In the genomic region with DNA sequence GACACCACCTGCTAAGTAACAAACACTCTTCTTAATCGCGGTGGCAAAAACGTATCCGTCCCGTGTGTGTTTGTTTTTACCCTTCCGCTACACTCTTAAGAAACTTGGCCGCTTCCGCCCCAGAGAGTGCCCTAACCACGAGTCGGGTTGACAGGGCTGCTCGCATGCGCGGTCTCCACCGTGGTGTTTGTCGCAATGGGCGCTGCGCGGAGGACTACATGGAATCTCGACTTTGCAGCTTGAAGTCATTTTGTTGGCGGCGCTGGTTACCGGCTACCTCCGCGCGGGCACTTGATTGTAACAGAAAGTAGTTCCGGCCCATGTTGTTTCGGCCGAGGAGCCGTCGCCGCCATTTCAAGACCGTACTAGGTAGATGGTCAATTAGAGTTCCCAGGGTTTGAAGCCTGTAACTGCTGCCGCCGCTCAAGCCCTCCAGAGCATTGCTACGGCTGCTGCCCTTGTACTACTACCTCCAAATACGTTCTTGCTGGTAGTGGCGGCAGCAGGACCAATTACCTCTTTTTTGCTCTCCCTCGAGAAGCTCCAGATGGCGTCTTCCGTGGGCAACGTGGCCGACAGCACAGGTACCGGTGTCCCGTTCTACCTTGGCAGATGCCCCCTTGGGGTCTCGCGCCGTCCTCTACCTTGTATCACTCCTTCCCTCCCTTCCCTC, we compare ENCODE assay signal across 1 cellular context.
TF ChIP-seq lines count a peak whose summit lies in the region.

OGT (plus strand) TSS at position 352 of the 673 bp plus-strand sequence; CDS start at position 548, 196 bp downstream.

TF ChIP-seq in K562, 482 proteins besides CTCF, POLR2A, EP300 and RAD21 (continued from another document and continues in another):
- TF ChIP-seq, protein P1, sequence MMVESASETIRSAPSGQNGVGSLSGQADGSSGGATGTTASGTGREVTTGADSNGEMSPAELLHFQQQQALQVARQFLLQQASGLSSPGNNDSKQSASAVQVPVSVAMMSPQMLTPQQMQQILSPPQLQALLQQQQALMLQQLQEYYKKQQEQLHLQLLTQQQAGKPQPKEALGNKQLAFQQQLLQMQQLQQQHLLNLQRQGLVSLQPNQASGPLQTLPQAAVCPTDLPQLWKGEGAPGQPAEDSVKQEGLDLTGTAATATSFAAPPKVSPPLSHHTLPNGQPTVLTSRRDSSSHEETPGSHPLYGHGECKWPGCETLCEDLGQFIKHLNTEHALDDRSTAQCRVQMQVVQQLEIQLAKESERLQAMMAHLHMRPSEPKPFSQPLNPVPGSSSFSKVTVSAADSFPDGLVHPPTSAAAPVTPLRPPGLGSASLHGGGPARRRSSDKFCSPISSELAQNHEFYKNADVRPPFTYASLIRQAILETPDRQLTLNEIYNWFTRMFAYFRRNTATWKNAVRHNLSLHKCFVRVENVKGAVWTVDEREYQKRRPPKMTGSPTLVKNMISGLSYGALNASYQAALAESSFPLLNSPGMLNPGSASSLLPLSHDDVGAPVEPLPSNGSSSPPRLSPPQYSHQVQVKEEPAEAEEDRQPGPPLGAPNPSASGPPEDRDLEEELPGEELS (CRISPR knock-in tag; IDR thresholded peaks at IDR 0.05; ENCODE audit: borderline replicate concordance): peak; percentile 46; the same call in 1 of the 2 replicates
- TF ChIP-seq CTBP1 (IDR thresholded peaks at IDR 0.05; ENCODE audit: borderline replicate concordance): peak; percentile 47; the same call in 1 of the 2 replicates
- TF ChIP-seq ZNF232 (CRISPR knock-in tag; IDR thresholded peaks at IDR 0.05): 0 out of 2 replicates have a peak, but pooled peaks have one; percentile 27
- no peak for TF ChIP-seq RBM39 (optimal IDR thresholded peaks at IDR 0.05; ENCODE audit: low read depth, low read length)
- no peak for TF ChIP-seq NFE2 (IDR thresholded peaks at IDR 0.05; ENCODE audit: low read depth)
- TF ChIP-seq ZNF263 (CRISPR knock-in tag; IDR thresholded peaks at IDR 0.05; ENCODE audit: borderline replicate concordance): no peak
- no peak for TF ChIP-seq RBM14 (IDR thresholded peaks at IDR 0.05; ENCODE audit: borderline replicate concordance, insufficient read depth, low read depth, low read length)
- TF ChIP-seq ZNF24 (IDR thresholded peaks at IDR 0.05): peak; percentile 72; the same call in 1 of the 2 replicates
- no peak for TF ChIP-seq CHD7 (IDR thresholded peaks at IDR 0.05; ENCODE audit: low read depth, low read length)
- TF ChIP-seq KLF6 (CRISPR knock-in tag; IDR thresholded peaks at IDR 0.05; ENCODE audit: borderline replicate concordance): no peak
- TF ChIP-seq, protein P2, sequence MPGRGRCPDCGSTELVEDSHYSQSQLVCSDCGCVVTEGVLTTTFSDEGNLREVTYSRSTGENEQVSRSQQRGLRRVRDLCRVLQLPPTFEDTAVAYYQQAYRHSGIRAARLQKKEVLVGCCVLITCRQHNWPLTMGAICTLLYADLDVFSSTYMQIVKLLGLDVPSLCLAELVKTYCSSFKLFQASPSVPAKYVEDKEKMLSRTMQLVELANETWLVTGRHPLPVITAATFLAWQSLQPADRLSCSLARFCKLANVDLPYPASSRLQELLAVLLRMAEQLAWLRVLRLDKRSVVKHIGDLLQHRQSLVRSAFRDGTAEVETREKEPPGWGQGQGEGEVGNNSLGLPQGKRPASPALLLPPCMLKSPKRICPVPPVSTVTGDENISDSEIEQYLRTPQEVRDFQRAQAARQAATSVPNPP (IDR thresholded peaks at IDR 0.05; ENCODE audit: borderline replicate concordance, insufficient read depth, insufficient read length): no peak
- no peak for TF ChIP-seq ZNF699 (CRISPR knock-in tag; IDR thresholded peaks at IDR 0.05; ENCODE audit: insufficient replicate concordance)
- no peak for TF ChIP-seq ZFPM2 (CRISPR knock-in tag; IDR thresholded peaks at IDR 0.05)
- peak; percentile 46; the same call in 1 of the 2 replicates for TF ChIP-seq GABPA (tag; conservative IDR thresholded peaks at IDR 0.05; ENCODE audit: low read depth)
- TF ChIP-seq, protein P3, sequence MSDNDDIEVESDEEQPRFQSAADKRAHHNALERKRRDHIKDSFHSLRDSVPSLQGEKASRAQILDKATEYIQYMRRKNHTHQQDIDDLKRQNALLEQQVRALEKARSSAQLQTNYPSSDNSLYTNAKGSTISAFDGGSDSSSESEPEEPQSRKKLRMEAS (CRISPR knock-in tag; IDR thresholded peaks at IDR 0.05): peak; percentile 86
- no peak for TF ChIP-seq PHF20 (IDR thresholded peaks at IDR 0.05; ENCODE audit: partially characterized antibody)
- no peak for TF ChIP-seq ZNF655 (CRISPR knock-in tag; IDR thresholded peaks at IDR 0.05)
- peak; percentile 63; the same call in 1 of the 2 replicates for TF ChIP-seq TCF7 (IDR thresholded peaks at IDR 0.05; ENCODE audit: borderline replicate concordance)
- TF ChIP-seq HDAC6 (IDR thresholded peaks at IDR 0.05; ENCODE audit: low read depth, low read length): no peak
- 0 out of 2 replicates have a peak, but pooled peaks have one; percentile 20 for TF ChIP-seq ELF2 (CRISPR knock-in tag; IDR thresholded peaks at IDR 0.05)
- TF ChIP-seq KDM2B (CRISPR knock-in tag; IDR thresholded peaks at IDR 0.05): 0 out of 2 replicates have a peak, but pooled peaks have one; percentile 53
- no peak for TF ChIP-seq ZKSCAN8 (CRISPR knock-in tag; IDR thresholded peaks at IDR 0.05)
- TF ChIP-seq ILK (tag; IDR thresholded peaks at IDR 0.05; ENCODE audit: borderline replicate concordance, low read depth): no peak
- TF ChIP-seq GTF3C2 (IDR thresholded peaks at IDR 0.05; ENCODE audit: borderline replicate concordance, extremely low read depth, insufficient read length): no peak
- TF ChIP-seq NR2F6 (CRISPR knock-in tag; IDR thresholded peaks at IDR 0.05): no peak
- TF ChIP-seq ZEB2 (IDR thresholded peaks at IDR 0.05): no peak
- no peak for TF ChIP-seq SAFB (IDR thresholded peaks at IDR 0.05; ENCODE audit: borderline replicate concordance, low read depth, low read length)
- TF ChIP-seq ZNF197 (CRISPR knock-in tag; IDR thresholded peaks at IDR 0.05; ENCODE audit: low read depth): peak; percentile 54; the same call in 1 of the 2 replicates
- TF ChIP-seq COPS2 (conservative IDR thresholded peaks at IDR 0.05): no peak
- no peak for TF ChIP-seq PREB (CRISPR knock-in tag; IDR thresholded peaks at IDR 0.05)
- no peak for TF ChIP-seq ARHGAP35 (IDR thresholded peaks at IDR 0.05; ENCODE audit: partially characterized antibody)
- no peak for TF ChIP-seq STAT5B (CRISPR knock-in tag; IDR thresholded peaks at IDR 0.05)
- TF ChIP-seq SP1 (CRISPR knock-in tag; IDR thresholded peaks at IDR 0.05): peak; percentile 91
